8 cellular contexts compared by ENCODE assay signal in the genomic region with DNA sequence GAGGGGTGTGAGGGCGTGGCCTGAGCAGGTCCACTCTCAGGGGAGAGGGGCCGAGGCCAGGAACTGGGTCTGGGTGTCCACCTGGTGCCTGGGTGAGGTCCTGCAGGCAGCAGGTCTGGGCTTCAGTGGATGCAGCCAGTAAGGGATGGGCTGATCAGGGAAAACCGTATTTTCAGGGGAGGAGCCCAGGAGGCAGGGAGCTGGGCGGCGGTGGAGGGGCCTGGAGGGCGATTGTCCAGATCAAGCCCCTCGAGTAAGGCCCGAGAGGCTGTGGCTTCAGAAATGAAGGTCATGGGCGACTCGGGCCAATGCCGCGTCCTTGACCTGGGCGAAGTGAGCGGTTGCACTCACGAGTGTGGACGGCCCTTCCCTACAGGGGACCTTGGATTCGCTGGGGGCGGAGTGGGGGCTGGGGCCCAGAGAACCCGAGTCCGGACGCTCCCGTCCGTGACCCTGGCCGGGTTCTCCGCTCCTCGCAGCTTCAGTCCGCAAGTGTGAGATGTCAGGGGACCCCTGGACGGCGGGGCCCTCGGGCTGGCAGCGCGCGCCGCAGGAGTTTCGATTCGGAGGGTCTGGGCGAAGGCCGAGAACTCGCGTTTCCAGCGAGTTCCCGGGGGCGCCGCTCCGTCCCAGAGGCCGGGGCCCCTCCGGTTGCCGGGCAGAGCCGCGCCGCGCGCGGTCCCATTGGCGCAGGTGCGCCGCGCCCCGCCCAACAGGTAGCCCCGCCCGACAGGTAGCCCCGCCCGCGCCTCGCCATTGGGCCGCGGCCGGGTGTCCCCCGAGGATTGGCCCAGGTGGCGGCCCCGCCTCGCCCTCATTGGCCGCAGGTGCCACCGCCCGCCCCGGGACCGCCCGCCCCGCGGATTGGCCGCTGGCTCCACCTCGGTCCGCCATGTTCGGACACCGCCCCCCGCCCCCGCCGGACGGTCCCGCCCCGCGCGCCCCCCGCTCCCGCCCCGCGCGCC. TPM values are rescaled to one million over a fixed set of nuclear protein-coding genes. Genes with fewer than 3 reads are reported as not detected.
DNase-seq lines count a peak whose midpoint lies in the region; ATAC-seq and TF ChIP-seq lines count a peak whose summit lies in the region.

A gene (plus strand): TSS at position 895 of the 965 bp plus-strand sequence. CDS start 220 bp downstream, outside the sequence.

- TF ChIP-seq RAD21 in liver (IDR thresholded peaks at IDR 0.05) = peak in 1 of 2 donors; percentile 58

- TF ChIP-seq CTCF in BE2C (IDR thresholded peaks at IDR 0.05; ENCODE audit: low read depth, low read length) = peak; percentile 14; the same call in 1 of the 2 replicates
- peak; percentile 57 for TF ChIP-seq CTCF in chondrocyte (IDR thresholded peaks at IDR 0.05)
- TF ChIP-seq CTCF in liver (IDR thresholded peaks at IDR 0.05; ENCODE audit: low read depth, low read length, missing input control) = peak; percentile 43

- H3K9ac ChIP-seq in liver (ENCODE audit: low read depth in 1 of 2, low read length in 2 of 2) = no peak within 1 kb of the TSS

- H3K4me1 Mint-ChIP-seq in chondrocyte (ENCODE audit: low read depth) = peaks cover 4% of the 10 kb centered on the region

- H3K9me3 ChIP-seq in BE2C (no peaks in the 10 kb centered on the region), liver (ENCODE audit: control insufficient read depth in 4 of 4, low read length in 3 of 4) (no peaks in the 10 kb centered on the region)

- DNase-seq in BE2C (no peak), NCI-H2029 (lab: John Stamatoyannopoulos, UW) (peak; percentile 82), chondrocyte (ENCODE audit: low spot score) (no peak), GM19240 (ENCODE audit: insufficient read length, low spot score) (no peak)
- DNase-seq in activated CD4-positive, alpha-beta T cell treated with anti-CD3 and anti-CD28 coated beads for 24 hours (ENCODE audit: low read depth in 2 of 2) = peak; percentile 91 to 92
- DNase-seq in stimulated activated CD4-positive, alpha-beta T cell treated with anti-CD3 and anti-CD28 coated beads, TNF-alpha, amount 100 ng/mL, for 48 hours (ENCODE audit: low read depth in 3 of 3) = peak; percentile 78 to 93 (median 86)

- no peaks in the 10 kb centered on the region for H3K9me3 Mint-ChIP-seq in chondrocyte (ENCODE audit: low read depth)

- ATAC-seq in GM21423 (IDR thresholded peaks at IDR 0.05; ENCODE audit: unreplicated experiment) = peak; percentile 67

- peaks cover 30% of the 10 kb centered on the region for H3K27me3 Mint-ChIP-seq in chondrocyte (ENCODE audit: low read depth)

- WGBS in liver = 2% methylated on average over 98 of the region's 98 CpGs

- H3K36me3 ChIP-seq in BE2C (no peaks in the 10 kb centered on the region), liver (ENCODE audit: control insufficient read depth in 4 of 4, insufficient read depth in 3 of 4, low read depth in 1 of 4, low read length in 3 of 4) (no peaks in the 10 kb centered on the region)

- H3K27ac ChIP-seq in liver (ENCODE audit: low read depth in 1 of 2, low read length in 2 of 2) = peak within 1 kb of the TSS; percentile 57 to 58

- H3K36me3 Mint-ChIP-seq in chondrocyte (ENCODE audit: low read depth) = no peaks in the 10 kb centered on the region

- H3K4me3 Mint-ChIP-seq in chondrocyte (ENCODE audit: unreplicated experiment) = peak within 1 kb of the TSS; percentile 53

- no peak within 1 kb of the TSS for H3K4me3 ChIP-seq in BE2C (ENCODE audit: low read depth, low read length)
- peak within 1 kb of the TSS; percentile 66 to 92 (median 76) for H3K4me3 ChIP-seq in liver (ENCODE audit: low read depth in 1 of 3, low read length in 3 of 3)

- no peaks in the 10 kb centered on the region for H3K4me1 ChIP-seq in BE2C
- peaks cover 17 to 59% (median 44%) of the 10 kb centered on the region in 4 donors for H3K4me1 ChIP-seq in liver (ENCODE audit: control insufficient read depth in 4 of 4, insufficient read depth in 4 of 4, low read length in 3 of 4)

- H3K27me3 ChIP-seq in BE2C = peaks cover 63% of the 10 kb centered on the region
- H3K27me3 ChIP-seq in liver (ENCODE audit: control insufficient read depth in 4 of 4, insufficient read depth in 4 of 4, low read length in 3 of 4) = no peaks in the 10 kb centered on the region

- no peak within 1 kb of the TSS for H3K27ac Mint-ChIP-seq in chondrocyte (ENCODE audit: unreplicated experiment)

TF ChIP-seq in liver, 16 proteins besides CTCF, POLR2A, EP300 and RAD21:
- TF ChIP-seq RXRA (IDR thresholded peaks at IDR 0.05) (peak in 1 of 2 donors; percentile 23), JUND (IDR thresholded peaks at IDR 0.05) (no peak)

RNA-seq across cellular contexts. Expression of the gene that starts here (rescaled TPM):
- 22.6 TPM for polyA plus RNA-seq in BE2C (2012; ENCODE audit: insufficient read depth, insufficient read length, low read depth)
- total RNA-seq in chondrocyte (4.8 to 7.8 TPM (median 5.1 TPM) in 3 replicates), liver (1 to 10 TPM; 7.6 to 9.3 TPM)
- 1 to 10 TPM; 4.8 to 9.9 TPM for polyA plus RNA-seq in liver

Comparison
In these comparisons a context has a peak if more than half of its experiments do, and no peak if none do; other contexts are left out.
1. DNase-seq: peak in NCI-H2029 (single experiment), activated CD4-positive, alpha-beta T cell treated with anti-CD3 and anti-CD28 coated beads for 24 hours (2 of 2) and stimulated activated CD4-positive, alpha-beta T cell treated with anti-CD3 and anti-CD28 coated beads, TNF-alpha, amount 100 ng/mL, for 48 hours (3 of 3); none in BE2C (single experiment), chondrocyte (single experiment) and GM19240 (single experiment).
2. Peak in every context shown above with its lines, with median percentiles within 50 percentile points of each other: CTCF ChIP-seq.